In genomic region chr14:101762530-101763101, GRCh38 we compare ENCODE assay signal across 9 cellular contexts. TPM values are rescaled to one million over a fixed set of nuclear protein-coding genes. Genes with fewer than 3 reads are reported as not detected.
A peak's percentile ranks its signal among the peaks of the same experiment; 100 is the strongest.
DNase-seq lines count a peak whose midpoint lies in the region; ATAC-seq, FAIRE-seq and TF ChIP-seq lines count a peak whose summit lies in the region.
"Had no signal": no experiment of that assay in that cellular context is flagged by ENCODE, and none has a peak within 500 bp of the region (broad histone marks: within the 10 kb centered on the region; RNA-seq: fewer than 3 reads in every experiment).

No MANE protein-coding gene starts in this region.

- FAIRE-seq in A549 (lab: Jason Lieb, UNC), result no peak

- peaks cover 8% of the 10 kb centered on the region; the same call in 1 of the 3 replicates for H3K4me1 ChIP-seq in A549
- peaks cover 11% of the 10 kb centered on the region for H3K4me1 ChIP-seq in HUES64 (ENCODE audit: insufficient read depth, low read length)
- peaks cover 8% of the 10 kb centered on the region for H3K4me1 ChIP-seq in muscle layer of colon (ENCODE audit: insufficient read depth, low read length)

- TF ChIP-seq POLR2A in A549 (IDR thresholded peaks at IDR 0.05; ENCODE audit: low read length), result no peak

- TF ChIP-seq EP300 in A549 (IDR thresholded peaks at IDR 0.05), result no peak

- H3K4me3 Mint-ChIP-seq in chondrocyte (ENCODE audit: unreplicated experiment), result peak overlapping the region; percentile 82

- peak overlapping the region; percentile 96 for H3K4me2 ChIP-seq in A549

- H3K36me3 Mint-ChIP-seq in chondrocyte (ENCODE audit: low read depth), result peaks cover 6% of the 10 kb centered on the region

- no peaks in the 10 kb centered on the region for H3K9me3 Mint-ChIP-seq in chondrocyte (ENCODE audit: low read depth)

- peak overlapping the region; percentile 75 for H3K27ac Mint-ChIP-seq in chondrocyte (ENCODE audit: unreplicated experiment)

- TF ChIP-seq RAD21 in A549 (conservative IDR thresholded peaks at IDR 0.05 in 1 of 2, IDR thresholded peaks at IDR 0.05 in 1 of 2), result no peak

- H3K9ac ChIP-seq in HUES64 (ENCODE audit: low read depth, low read length), result no peak overlapping the region
- H3K9ac ChIP-seq in muscle layer of colon (ENCODE audit: low read length), result peak overlapping the region; percentile 65

- peaks cover 10% of the 10 kb centered on the region for H3K36me3 ChIP-seq in HUES64 (ENCODE audit: insufficient read depth, low read length)
- H3K36me3 ChIP-seq in muscle layer of colon (ENCODE audit: insufficient read depth, low read length), result peaks cover 10% of the 10 kb centered on the region

- peaks cover 11% of the 10 kb centered on the region for H3K4me1 Mint-ChIP-seq in chondrocyte (ENCODE audit: low read depth)

- DNase-seq in A549 (ENCODE audit: low read depth in 1 of 2, low spot score in 1 of 2) (no peak), chondrocyte (ENCODE audit: low spot score) (no peak), cerebellar nuclear complex (lab: John Stamatoyannopoulos, UW) (no peak), GM20000 (ENCODE audit: low spot score) (no peak)
- DNase-seq in central memory CD4-positive, alpha-beta T cell, result no peak
- DNase-seq: cortex of kidney had no signal

- H3K27ac ChIP-seq in A549, result peak overlapping the region; percentile 77 to 93; a peak in 5 of 6 replicates
- H3K27ac ChIP-seq in HUES64 (ENCODE audit: low read depth, low read length), result no peak overlapping the region
- no peak overlapping the region for H3K27ac ChIP-seq in muscle layer of colon (ENCODE audit: low read depth, low read length)

- POLR2A ChIA-PET in A549 (lab: Yijun Ruan, JAX), result interaction anchor here (1.2 kb wide), 1 partner anchor 47 kb away, joined by 5 read pairs; no protein-coding TSS in a partner anchor

- H3K27me3 ChIP-seq in HUES64 (ENCODE audit: insufficient read depth, low read length), result peaks cover 28% of the 10 kb centered on the region
- H3K27me3 ChIP-seq in muscle layer of colon (ENCODE audit: control insufficient read depth in 1 of 2, insufficient read depth in 2 of 2, low read length in 2 of 2), result no peaks in the 10 kb centered on the region

- H3K4me3 ChIP-seq in A549 (peak overlapping the region; percentile 82), HUES64 (ENCODE audit: low read length) (peak overlapping the region; percentile 79), muscle layer of colon (ENCODE audit: low read depth in 1 of 2, low read length in 2 of 2) (peak overlapping the region; percentile 44 to 77)

- H3K9me3 ChIP-seq in A549, result no peaks in the 10 kb centered on the region
- H3K9me3 ChIP-seq in HUES64 (ENCODE audit: insufficient read depth, low read depth, low read length), result no peaks in the 10 kb centered on the region
- H3K9me3 ChIP-seq in muscle layer of colon (ENCODE audit: low read length), result no peaks in the 10 kb centered on the region

- 27% methylated on average over 4 of the region's 4 CpGs for WGBS in A549 (ENCODE audit: missing lambda C conversion rate)
- WGBS in HUES64, result 41% methylated on average over 3 of the region's 4 CpGs

- no peaks in the 10 kb centered on the region for H3K27me3 Mint-ChIP-seq in chondrocyte (ENCODE audit: low read depth)

- CTCF ChIA-PET in A549 (lab: Yijun Ruan, JAX), result interaction anchor here (0.7 to 2.2 kb wide), 7 partner anchors 8 to 199 kb away, joined by 3 to 17 read pairs (median 3); no protein-coding TSS in a partner anchor

- ATAC-seq in A549, result no peak
- no peak for ATAC-seq in GM21390 (IDR thresholded peaks at IDR 0.05; ENCODE audit: unreplicated experiment)

- no peak for TF ChIP-seq CTCF in A549 (IDR thresholded peaks at IDR 0.05)
- TF ChIP-seq CTCF in chondrocyte (IDR thresholded peaks at IDR 0.05), result no peak
- TF ChIP-seq CTCF in GM20000 (IDR thresholded peaks at IDR 0.05; ENCODE audit: extremely low read depth, missing control alignments), result no peak

TF ChIP-seq in A549, 52 proteins besides CTCF, POLR2A, EP300 and RAD21:
- TF ChIP-seq ZSCAN20 (CRISPR knock-in tag; IDR thresholded peaks at IDR 0.05), result no peak
- TF ChIP-seq HDAC2 (IDR thresholded peaks at IDR 0.05), result no peak
- no peak for TF ChIP-seq HMGXB4 (CRISPR knock-in tag; IDR thresholded peaks at IDR 0.05; ENCODE audit: borderline replicate concordance)
- no peak for TF ChIP-seq NR3C1 (IDR thresholded peaks at IDR 0.05)
- TF ChIP-seq CEBPB (IDR thresholded peaks at IDR 0.05), result no peak
- no peak for TF ChIP-seq TP53 (CRISPR knock-in tag; IDR thresholded peaks at IDR 0.05)
- no peak for TF ChIP-seq RARB (CRISPR knock-in tag; IDR thresholded peaks at IDR 0.05)
- no peak for TF ChIP-seq ZNF302 (CRISPR knock-in tag; IDR thresholded peaks at IDR 0.05)

RNA-seq across cellular contexts. Expression of gene PPP2R5C, which starts 1.1 kb away (rescaled TPM):
- polyA plus RNA-seq in A549 (2011; rRNA removed) (133 and 150 TPM in 2 replicates), A549 (2017; fragmentation: RNase III; extraction: RNeasy Plus Mini Kit Qiagen cat#74134 plus additional on column Dnase treatment) (73.7 to 75.3 TPM (median 74.8 TPM) in 3 replicates)
- 38.6 and 39.4 TPM in 2 replicates for polyA plus RNA-seq in A549 (2012; cell fraction: cytosol; rRNA removed)
- polyA plus RNA-seq in A549 (2012; cell fraction: nucleus; rRNA removed), result 30.7 and 45.7 TPM in 2 replicates
- polyA minus RNA-seq in A549 (2011; rRNA and poly(A)+ RNA removed), result 85.5 and 89.5 TPM in 2 replicates
- 81.6 TPM for polyA plus RNA-seq in HUES64 (2013, experiment 1 of 2)
- polyA plus RNA-seq in HUES64 (2013, experiment 2 of 2), result 104 TPM
- 95.0 to 111 TPM (median 98.1 TPM) in 3 replicates for total RNA-seq in chondrocyte

Comparison
In these comparisons a context has a peak if more than half of its experiments do, and no peak if none do; other contexts are left out.
1. H3K27ac ChIP-seq: peak in A549 (2 of 2); none in HUES64 (single experiment) and muscle layer of colon (single experiment).
2. Peak in every context shown above with its lines, with median percentiles within 50 percentile points of each other: H3K4me3 ChIP-seq.